Comparison of ENCODE assay signal across 16 cellular contexts in the genomic region with DNA sequence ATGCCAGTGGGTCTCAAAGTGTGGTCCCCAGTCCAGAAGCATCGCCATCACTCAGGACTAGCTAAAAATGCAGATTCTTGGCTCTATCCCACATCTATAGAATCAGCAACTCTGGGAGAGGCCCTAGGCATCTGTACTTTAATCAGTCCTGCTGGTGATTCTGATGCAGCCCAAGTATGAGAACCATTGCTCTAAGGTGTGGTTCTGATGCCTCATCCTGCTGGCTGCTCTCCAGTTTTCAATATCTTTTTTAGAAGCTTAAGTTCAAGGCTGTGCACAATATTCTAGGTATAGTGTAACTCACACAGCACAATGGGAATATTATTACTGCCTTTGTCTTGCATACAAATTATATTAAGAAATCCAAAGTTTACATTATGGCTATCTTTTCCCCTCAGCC.
DNase-seq lines count a peak whose midpoint lies in the region; ATAC-seq, FAIRE-seq and TF ChIP-seq lines count a peak whose summit lies in the region.
"Had no signal": no experiment of that assay in that cellular context is flagged by ENCODE, and none has a peak within 500 bp of the region (broad histone marks: within the 10 kb centered on the region; RNA-seq: fewer than 3 reads in every experiment).

No MANE protein-coding gene starts in this region.

- no peak overlapping the region for H2BK120ac ChIP-seq in H1 (replicated peaks; ENCODE audit: low read depth, low read length)

- H3K27ac ChIP-seq in PC-3 (ENCODE audit: low read length) = no peak overlapping the region
- no peak overlapping the region for H3K27ac ChIP-seq in H1 (ENCODE audit: low read depth, low read length)
- no peak overlapping the region for H3K27ac ChIP-seq in coronary artery
- H3K27ac ChIP-seq: BLaER1 treated with 17β-estradiol and CSF1 and Interleukin-3, amounts not matched to agents 10 nM and 100 nM; HL-60 had no signal

- H3K79me2 ChIP-seq in PC-3 (ENCODE audit: low read length) = no peaks in the 10 kb centered on the region
- no peaks in the 10 kb centered on the region for H3K79me2 ChIP-seq in H1 (ENCODE audit: control insufficient read depth in 1 of 2, insufficient read depth in 2 of 2, low read length in 2 of 2)

- H3K18ac ChIP-seq in H1 (ENCODE audit: extremely low read depth, low read length) = no peak overlapping the region

- TF ChIP-seq POLR2A in H1 (IDR thresholded peaks at IDR 0.05; ENCODE audit: control extremely low read depth in 1 of 2, low read depth in 2 of 2, low read length in 2 of 2) = no peak

- no peak overlapping the region for H2AK5ac ChIP-seq in H1 (ENCODE audit: low read depth, low read length)

- no peaks in the 10 kb centered on the region for H3K9me3 Mint-ChIP-seq in activated CD4-positive, alpha-beta T cell treated with anti-CD3 and anti-CD28 coated beads for 36 hours (ENCODE audit: low read depth)
- H3K9me3 Mint-ChIP-seq: GM23338 had no signal

- no peak for DNase-seq in GM18507 (ENCODE audit: extremely low spot score, insufficient read length, low read depth)
- DNase-seq in PC-3 = peak; percentile 42
- no peak for DNase-seq in H1 (ENCODE audit: low read depth in 1 of 2, low spot score in 2 of 2)
- no peak for DNase-seq in activated CD4-positive, alpha-beta T cell treated with anti-CD3 and anti-CD28 coated beads for 36 hours
- DNase-seq in coronary artery (ENCODE audit: low spot score) = no peak
- DNase-seq: ACHN; Calu3; CD4-positive, CD25-positive, alpha-beta regulatory T cell; DMS 273 treated with DMSO at 0.1 percent for 48 hours had no signal

- H4K8ac ChIP-seq in H1 (ENCODE audit: extremely low read depth, insufficient read depth, low read length) = no peak overlapping the region

- no peak overlapping the region for H2BK12ac ChIP-seq in H1 (ENCODE audit: low read depth, low read length)

- H3K27ac Mint-ChIP-seq in activated CD4-positive, alpha-beta T cell treated with anti-CD3 and anti-CD28 coated beads for 36 hours = no peak overlapping the region
- H3K27ac Mint-ChIP-seq: CD4-positive, CD25-positive, alpha-beta regulatory T cell; GM23338 had no signal

- H3F3A ChIP-seq in PC-3 (ENCODE audit: low read length, unreplicated experiment) = no peaks in the 10 kb centered on the region

- H2BK20ac ChIP-seq in H1 (ENCODE audit: low read length) = no peak overlapping the region

- no TSS peak for BruUV-seq in PC-3 (replicated peaks; lab: Mats Ljungman, UMichigan)

- H3K23ac ChIP-seq in H1 (ENCODE audit: insufficient read length) = no peak overlapping the region

- no peaks in the 10 kb centered on the region for H3K9me2 ChIP-seq in PC-3 (replicated peaks; ENCODE audit: low read length)

- H3K36me3 Mint-ChIP-seq in activated CD4-positive, alpha-beta T cell treated with anti-CD3 and anti-CD28 coated beads for 36 hours (ENCODE audit: low read depth) = no peaks in the 10 kb centered on the region
- H3K36me3 Mint-ChIP-seq: CD4-positive, CD25-positive, alpha-beta regulatory T cell had no signal

- CTCF ChIA-PET in PC-3 (lab: Charles Lee) (no interaction called here), H1 (lab: Charles Lee; ENCODE audit: partially characterized antibody) (interaction anchor here (0.6 kb wide), 1 partner anchor 106 kb away, joined by 3 read pairs; no protein-coding TSS in a partner anchor)
- CTCF ChIA-PET in activated CD4-positive, alpha-beta T cell treated with anti-CD3 and anti-CD28 coated beads for 36 hours (lab: Charles Lee) = no interaction called here

- no peak overlapping the region for H4K91ac ChIP-seq in H1 (replicated peaks; ENCODE audit: insufficient read length, low read length)

- H3K23me2 ChIP-seq in H1 (ENCODE audit: low read depth, low read length) = no peaks in the 10 kb centered on the region

- no peak for ATAC-seq in PC-3
- no peak for ATAC-seq in activated CD4-positive, alpha-beta T cell treated with anti-CD3 and anti-CD28 coated beads for 36 hours
- ATAC-seq in HG03354 (IDR thresholded peaks at IDR 0.05; ENCODE audit: poor library complexity, severe bottlenecking, unreplicated experiment) = no peak
- ATAC-seq: GM12878, GM23338 had no signal

- no peak overlapping the region for H3K4ac ChIP-seq in H1 (replicated peaks; ENCODE audit: insufficient read length, low read depth, low read length)

- no peak overlapping the region for H3K4me3 ChIP-seq in PC-3 (ENCODE audit: low read length)
- H3K4me3 ChIP-seq in H1 (ENCODE audit: extremely low read depth in 1 of 4, insufficient read depth in 2 of 4, low read depth in 3 of 4, low read length in 4 of 4) = no peak overlapping the region
- no peak overlapping the region for H3K4me3 ChIP-seq in coronary artery
- H3K4me3 ChIP-seq: BLaER1 treated with 17β-estradiol and CSF1 and Interleukin-3, amounts not matched to agents 10 nM and 100 nM; GM12878; GM23338; HAP-1 had no signal

- no peak overlapping the region for H3K56ac ChIP-seq in H1 (replicated peaks; ENCODE audit: insufficient read length, low read depth, low read length)

- intact Hi-C loops in PC-3 (cut with micrococcal nuclease) = no loop called here
- intact Hi-C loops in activated CD4-positive, alpha-beta T cell treated with anti-CD3 and anti-CD28 coated beads for 36 hours (cut with DNase I, micrococcal nuclease) = no loop called here

- H3K9ac ChIP-seq in PC-3 (ENCODE audit: low read length) (no peak overlapping the region), H1 (replicated peaks in 1 of 4; ENCODE audit: extremely low read depth in 1 of 4, low read depth in 3 of 4, low read length in 3 of 4) (no peak overlapping the region)
- H3K9ac ChIP-seq: BLaER1 treated with 17β-estradiol and CSF1 and Interleukin-3, amounts not matched to agents 10 nM and 100 nM had no signal

- no peak for TF ChIP-seq RAD21 in H1 (IDR thresholded peaks at IDR 0.05 in 1 of 2, conservative IDR thresholded peaks at IDR 0.05 in 1 of 2; ENCODE audit: low read depth in 2 of 2, low read length in 2 of 2)

- TF ChIP-seq EP300 in H1 (IDR thresholded peaks at IDR 0.05; ENCODE audit: borderline replicate concordance in 1 of 2, low read depth in 2 of 2, low read length in 2 of 2) = no peak

- peaks cover 6% of the 10 kb centered on the region for H3K4me1 Mint-ChIP-seq in activated CD4-positive, alpha-beta T cell treated with anti-CD3 and anti-CD28 coated beads for 36 hours

- no peak overlapping the region for H3K14ac ChIP-seq in H1 (ENCODE audit: insufficient read length)

- H3K79me1 ChIP-seq in H1 (ENCODE audit: low read depth, low read length) = no peaks in the 10 kb centered on the region

- H3K4me3 Mint-ChIP-seq in activated CD4-positive, alpha-beta T cell treated with anti-CD3 and anti-CD28 coated beads for 36 hours = no peak overlapping the region
- H3K4me3 Mint-ChIP-seq: CD4-positive, CD25-positive, alpha-beta regulatory T cell; GM23338 had no signal

- TF ChIP-seq CTCF in PC-3 (conservative IDR thresholded peaks at IDR 0.05; ENCODE audit: low read depth, low read length) (no peak), H1 (IDR thresholded peaks at IDR 0.05; ENCODE audit: control extremely low read depth in 1 of 3, insufficient read depth in 1 of 3, low read depth in 1 of 3, low read length in 3 of 3) (no peak), coronary artery (IDR thresholded peaks at IDR 0.05) (no peak)

- H2BK15ac ChIP-seq in H1 (ENCODE audit: low read length) = no peak overlapping the region

- FAIRE-seq in GM18507 (lab: Jason Lieb, UNC) (peak; percentile 24), H1 (lab: Jason Lieb, UNC) (peak; percentile 7), islet of Langerhans (lab: Jason Lieb, UNC) (peak; percentile 51)
- FAIRE-seq: GM12878 had no signal

- H2AFZ ChIP-seq in PC-3 (ENCODE audit: low read length) (no peak overlapping the region), H1 (ENCODE audit: low read length) (no peak overlapping the region)
- H2AFZ ChIP-seq: GM23338 had no signal

- no peak overlapping the region for H4K5ac ChIP-seq in H1 (ENCODE audit: insufficient read length, low read depth, low read length)

- H3K27me3 Mint-ChIP-seq in activated CD4-positive, alpha-beta T cell treated with anti-CD3 and anti-CD28 coated beads for 36 hours = no peaks in the 10 kb centered on the region
- H3K27me3 Mint-ChIP-seq: CD4-positive, CD25-positive, alpha-beta regulatory T cell had no signal

- no peak overlapping the region for H2BK5ac ChIP-seq in H1 (ENCODE audit: low read depth, low read length)

- 92% methylated on average over 1 of the region's 1 CpG; no CpG with 5 or more reads in 1 of the 2 experiments for WGBS in H1 (ENCODE audit: extremely low coverage in 1 of 2, insufficient coverage in 1 of 2, insufficient read length in 1 of 2, insufficient replicate concordance in 2 of 2, low coverage in 1 of 2, low lambda C conversion rate in 2 of 2, missing lambda C conversion rate in 1 of 2), 2 experiments

- H3K9me3 ChIP-seq in PC-3 (ENCODE audit: low read length) = no peaks in the 10 kb centered on the region
- H3K9me3 ChIP-seq in H1 (ENCODE audit: insufficient read depth in 2 of 2, low read depth in 1 of 2, low read length in 1 of 2) = no peaks in the 10 kb centered on the region
- H3K9me3 ChIP-seq: BLaER1 treated with 17β-estradiol and CSF1 and Interleukin-3, amounts not matched to agents 10 nM and 100 nM; HAP-1 had no signal

- POLR2A ChIA-PET in PC-3 (lab: Charles Lee; ENCODE audit: unreplicated experiment) = no interaction called here
- POLR2A ChIA-PET in H1 (lab: Charles Lee; ENCODE audit: partially characterized antibody) = no interaction called here
- POLR2A ChIA-PET in activated CD4-positive, alpha-beta T cell treated with anti-CD3 and anti-CD28 coated beads for 36 hours (lab: Charles Lee) = no interaction called here

- H3K4me2 ChIP-seq in PC-3 (ENCODE audit: low read length) (no peak overlapping the region), H1 (ENCODE audit: insufficient read depth in 1 of 2, low read depth in 2 of 2, low read length in 2 of 2) (no peak overlapping the region)
- H3K4me2 ChIP-seq: BLaER1 treated with 17β-estradiol and CSF1 and Interleukin-3, amounts not matched to agents 10 nM and 100 nM; GM23338 had no signal

- H4K20me1 ChIP-seq in PC-3 (ENCODE audit: low read length) (no peaks in the 10 kb centered on the region), H1 (replicated peaks in 1 of 2; ENCODE audit: control insufficient read depth in 1 of 2, insufficient read depth in 2 of 2, low read length in 2 of 2) (no peaks in the 10 kb centered on the region)
- H4K20me1 ChIP-seq: BLaER1 treated with 17β-estradiol and CSF1 and Interleukin-3, amounts not matched to agents 10 nM and 100 nM had no signal

- no peaks in the 10 kb centered on the region for H3K27me3 ChIP-seq in PC-3 (ENCODE audit: low read length)
- no peaks in the 10 kb centered on the region for H3K27me3 ChIP-seq in H1 (replicated peaks in 1 of 4; ENCODE audit: control insufficient read depth in 3 of 4, extremely low read depth in 1 of 4, insufficient read depth in 3 of 4, low read length in 3 of 4)
- H3K27me3 ChIP-seq: BLaER1 treated with 17β-estradiol and CSF1 and Interleukin-3, amounts not matched to agents 10 nM and 100 nM had no signal

- H3K4me1 ChIP-seq in PC-3 (ENCODE audit: insufficient read depth, low read length) = peaks cover 10% of the 10 kb centered on the region
- H3K4me1 ChIP-seq in H1 (replicated peaks in 1 of 4; ENCODE audit: control insufficient read depth in 3 of 4, insufficient read depth in 4 of 4, low read length in 3 of 4) = peaks cover 0 to 4% (median 0%) of the 10 kb centered on the region in 4 experiments; a peak in 1 of 7 replicates

- H3K36me3 ChIP-seq in PC-3 (ENCODE audit: low read depth, low read length) (no peaks in the 10 kb centered on the region), H1 (ENCODE audit: control insufficient read depth in 2 of 4, insufficient read depth in 4 of 4, low read length in 3 of 4) (no peaks in the 10 kb centered on the region)
- H3K36me3 ChIP-seq: BLaER1 treated with 17β-estradiol and CSF1 and Interleukin-3, amounts not matched to agents 10 nM and 100 nM; HAP-1 had no signal
